ENCODE assay signal across 16 cellular contexts in genomic region chr9:75588808-75589207, GRCh38.
DNase-seq lines count a peak whose midpoint lies in the region; ATAC-seq and TF ChIP-seq lines count a peak whose summit lies in the region.
"Had no signal": no experiment of that assay in that cellular context is flagged by ENCODE, and none has a peak within 500 bp of the region (broad histone marks: within the 10 kb centered on the region; RNA-seq: fewer than 3 reads in every experiment).

No MANE protein-coding gene starts in this region.

- no peaks in the 10 kb centered on the region for H3K79me2 ChIP-seq in neural progenitor cell (ENCODE audit: low read depth)

- no peaks in the 10 kb centered on the region for H3K4me1 ChIP-seq in neural progenitor cell
- H3K4me1 ChIP-seq: gastrocnemius medialis, uterus had no signal

- no peaks in the 10 kb centered on the region for H3K4me1 Mint-ChIP-seq in neural progenitor cell
- H3K4me1 Mint-ChIP-seq: IgD-negative memory B cell, memory B cell had no signal

- H3K9me3 ChIP-seq in neural progenitor cell (ENCODE audit: low read depth): no peaks in the 10 kb centered on the region
- H3K9me3 ChIP-seq: gastrocnemius medialis, uterus had no signal

- no peak overlapping the region for H3K9ac ChIP-seq in neural progenitor cell

- no peaks in the 10 kb centered on the region for H3K36me3 ChIP-seq in neural progenitor cell
- H3K36me3 ChIP-seq: gastrocnemius medialis, uterus had no signal

- no peaks in the 10 kb centered on the region for H4K20me1 ChIP-seq in neural progenitor cell (ENCODE audit: low read depth)

- H3K4me2 ChIP-seq in neural progenitor cell: no peak overlapping the region

- no peaks in the 10 kb centered on the region for H3K27me3 Mint-ChIP-seq in neural progenitor cell (ENCODE audit: insufficient read depth, low read depth)
- H3K27me3 Mint-ChIP-seq: IgD-negative memory B cell had no signal

- peak; percentile 53 for ATAC-seq in GM18517 (IDR thresholded peaks at IDR 0.05; ENCODE audit: unreplicated experiment)
- peak; percentile 73 for ATAC-seq in HG03432 (IDR thresholded peaks at IDR 0.05; ENCODE audit: unreplicated experiment)
- no peak for ATAC-seq in GM19463 (IDR thresholded peaks at IDR 0.05; ENCODE audit: unreplicated experiment)
- no peak for ATAC-seq in Right ventricle myocardium inferior
- ATAC-seq: gastrocnemius medialis had no signal

- H2AFZ ChIP-seq in neural progenitor cell (replicated peaks): no peak overlapping the region

- intact Hi-C loops in Right ventricle myocardium inferior (cut with DNase I): loop anchor here (10.0 kb wide), 1 partner anchor 74 kb away; no protein-coding TSS in a partner anchor

- no peaks in the 10 kb centered on the region for H3K36me3 Mint-ChIP-seq in neural progenitor cell
- H3K36me3 Mint-ChIP-seq: IgD-negative memory B cell, memory B cell had no signal

- no peaks in the 10 kb centered on the region for H3K9me3 Mint-ChIP-seq in neural progenitor cell

- H3K4me3 ChIP-seq in neural progenitor cell: no peak overlapping the region
- H3K4me3 ChIP-seq: gastrocnemius medialis, uterus had no signal

- TF ChIP-seq CTCF in VCaP (conservative IDR thresholded peaks at IDR 0.05) (peak; percentile 66), neural progenitor cell (IDR thresholded peaks at IDR 0.05) (peak; percentile 26)

- H3K27ac Mint-ChIP-seq in neural progenitor cell: no peak overlapping the region
- H3K27ac Mint-ChIP-seq: IgD-negative memory B cell, memory B cell had no signal

- DNase-seq in neural progenitor cell (ENCODE audit: low spot score) (no peak), Right ventricle myocardium inferior (ENCODE audit: missing footprints) (no peak)
- DNase-seq in activated CD4-positive, CD25-positive, alpha-beta regulatory T cell (lab: John Stamatoyannopoulos, UW): no peak
- DNase-seq in effector CD8-positive, alpha-beta T cell (lab: John Stamatoyannopoulos, UW): no peak
- DNase-seq: DMS153, gastrocnemius medialis, NCI-H524, retina, T-helper 2 cell, uterus had no signal

- H3K4me3 Mint-ChIP-seq in neural progenitor cell: no peak overlapping the region
- H3K4me3 Mint-ChIP-seq: IgD-negative memory B cell, memory B cell had no signal

- H3K27me3 ChIP-seq in neural progenitor cell: no peaks in the 10 kb centered on the region
- H3K27me3 ChIP-seq: gastrocnemius medialis, uterus had no signal

- no peak overlapping the region for H3K27ac ChIP-seq in VCaP
- H3K27ac ChIP-seq in neural progenitor cell: no peak overlapping the region
- H3K27ac ChIP-seq: gastrocnemius medialis, uterus had no signal

- H3F3A ChIP-seq in neural progenitor cell (ENCODE audit: low read depth): no peaks in the 10 kb centered on the region

Comparison
In these comparisons a context has a peak if more than half of its experiments do, and no peak if none do; other contexts are left out.
1. ATAC-seq: peak in GM18517 (single experiment) and HG03432 (single experiment); none in GM19463 (single experiment) and Right ventricle myocardium inferior (single experiment).